In the genomic region with DNA sequence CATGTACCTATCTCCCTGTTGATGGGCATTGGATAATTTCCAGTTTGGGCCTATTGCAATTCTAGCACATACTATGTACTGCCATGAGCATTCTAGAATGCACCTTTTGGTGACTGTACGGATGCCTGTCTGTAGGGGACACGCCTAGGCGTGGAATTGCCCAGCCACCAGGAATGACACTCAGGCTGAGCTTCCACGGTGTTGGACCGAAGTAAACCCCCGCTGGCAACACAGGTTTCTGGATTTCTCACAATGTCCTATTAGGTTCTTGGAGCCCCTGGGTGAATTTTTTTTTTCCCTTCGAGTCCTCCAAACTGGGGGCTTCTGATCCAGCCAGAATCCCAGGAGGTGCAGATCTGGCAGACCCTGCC, we compare ENCODE assay signal across 14 cellular contexts.
DNase-seq lines count a peak whose midpoint lies in the region; ATAC-seq and TF ChIP-seq lines count a peak whose summit lies in the region.
"Had no signal": no experiment of that assay in that cellular context is flagged by ENCODE, and none has a peak within 500 bp of the region (broad histone marks: within the 10 kb centered on the region; RNA-seq: fewer than 3 reads in every experiment).

No MANE protein-coding gene starts in this region.

- in situ Hi-C loops in transverse colon (cut with MboI; ENCODE audit: low pct_ligation_motif_present in 1 of 4, low pct_unique_long_range_greater_than_20kb in 1 of 4, low sequenced_read_pairs in 3 of 4), result no loop called here

- H3K79me2 ChIP-seq in osteoblast (ENCODE audit: insufficient read depth, low read length), result no peaks in the 10 kb centered on the region

- TF ChIP-seq CTCF in chondrocyte (IDR thresholded peaks at IDR 0.05) (no peak), osteoblast (IDR thresholded peaks at IDR 0.05; ENCODE audit: extremely low read depth, low read depth, low read length) (no peak), transverse colon (IDR thresholded peaks at IDR 0.05) (no peak)

- TF ChIP-seq POLR2A in transverse colon (IDR thresholded peaks at IDR 0.05), result no peak

- no peak overlapping the region for H3K27ac ChIP-seq in BLaER1 treated with 17β-estradiol and CSF1 and Interleukin-3, amounts not matched to agents 10 nM and 100 nM
- H3K27ac ChIP-seq in osteoblast (ENCODE audit: low read depth, low read length) (no peak overlapping the region), transverse colon (no peak overlapping the region)
- H3K27ac ChIP-seq: C4-2B, HL-60 had no signal

- H3K27me3 ChIP-seq in BLaER1 treated with 17β-estradiol and CSF1 and Interleukin-3, amounts not matched to agents 10 nM and 100 nM, result peaks cover 0 to 26% (median 0%) of the 10 kb centered on the region in 11 experiments; a peak in 3 of 22 replicates
- H3K27me3 ChIP-seq in osteoblast (ENCODE audit: insufficient read depth, low read length) (peaks cover 34% of the 10 kb centered on the region), transverse colon (peaks cover 5% of the 10 kb centered on the region)

- no peaks in the 10 kb centered on the region for H3K9me3 Mint-ChIP-seq in chondrocyte (ENCODE audit: low read depth)
- H3K9me3 Mint-ChIP-seq: CD4-positive, alpha-beta T cell; GM23338 had no signal

- H3K9ac ChIP-seq in BLaER1 treated with 17β-estradiol and CSF1 and Interleukin-3, amounts not matched to agents 10 nM and 100 nM, result no peak overlapping the region

- DNase-seq in chondrocyte (ENCODE audit: low spot score) (peak; percentile 26), osteoblast (ENCODE audit: insufficient read length, low spot score, missing footprints) (peak; percentile 51), transverse colon (peak; percentile 1), cerebellum (ENCODE audit: low spot score) (no peak)
- no peak for DNase-seq in stimulated activated CD4-positive, alpha-beta T cell treated with anti-CD3 and anti-CD28 coated beads, Interleukin-1b, Interleukin-23, amount 100 ng/mL, for 48 hours
- DNase-seq: GDM1, HCEC 1CT had no signal

- no peak overlapping the region for H2AFZ ChIP-seq in osteoblast (ENCODE audit: low read length)
- H2AFZ ChIP-seq: GM23338 had no signal

- no peak for TF ChIP-seq EP300 in transverse colon (IDR thresholded peaks at IDR 0.05; ENCODE audit: low read depth)

- no peak overlapping the region for H3K27ac Mint-ChIP-seq in chondrocyte (ENCODE audit: unreplicated experiment)
- H3K27ac Mint-ChIP-seq: B cell; CD4-positive, alpha-beta T cell; GM23338 had no signal

- H3K4me1 ChIP-seq in BLaER1 treated with 17β-estradiol and CSF1 and Interleukin-3, amounts not matched to agents 10 nM and 100 nM, result peaks cover 13 to 85% (median 74%) of the 10 kb centered on the region in 10 experiments
- no peaks in the 10 kb centered on the region for H3K4me1 ChIP-seq in osteoblast (ENCODE audit: insufficient read depth, low read length)
- no peaks in the 10 kb centered on the region for H3K4me1 ChIP-seq in transverse colon

- WGBS in transverse colon (ENCODE audit: low coverage in 1 of 2), 2 donors, result 80 to 82% methylated on average over 1 to 7 of the region's 7 CpGs

- no peak overlapping the region for H3K4me3 Mint-ChIP-seq in chondrocyte (ENCODE audit: unreplicated experiment)
- H3K4me3 Mint-ChIP-seq: B cell; CD4-positive, alpha-beta T cell; GM23338 had no signal

- H3K27me3 Mint-ChIP-seq in chondrocyte (ENCODE audit: low read depth), result peaks cover 65% of the 10 kb centered on the region

- no peaks in the 10 kb centered on the region for H3K9me3 ChIP-seq in BLaER1 treated with 17β-estradiol and CSF1 and Interleukin-3, amounts not matched to agents 10 nM and 100 nM (replicated peaks in 1 of 11)
- H3K9me3 ChIP-seq in osteoblast (ENCODE audit: low read depth, low read length), result no peaks in the 10 kb centered on the region
- H3K9me3 ChIP-seq in transverse colon, result no peaks in the 10 kb centered on the region

- no peak overlapping the region for H3K4me3 ChIP-seq in BLaER1 treated with 17β-estradiol and CSF1 and Interleukin-3, amounts not matched to agents 10 nM and 100 nM
- H3K4me3 ChIP-seq in osteoblast (ENCODE audit: insufficient read depth, low read length) (no peak overlapping the region), transverse colon (no peak overlapping the region)
- H3K4me3 ChIP-seq: GM23338 had no signal

- no peaks in the 10 kb centered on the region for H3K36me3 Mint-ChIP-seq in chondrocyte (ENCODE audit: low read depth)

- peak overlapping the region in 10 of 11 experiments; percentile 15 to 82 (median 73); a peak in 18 of 22 replicates for H3K4me2 ChIP-seq in BLaER1 treated with 17β-estradiol and CSF1 and Interleukin-3, amounts not matched to agents 10 nM and 100 nM
- no peak overlapping the region for H3K4me2 ChIP-seq in osteoblast (ENCODE audit: insufficient read depth, low read length)
- H3K4me2 ChIP-seq: GM23338 had no signal

- ATAC-seq in HG02642 (IDR thresholded peaks at IDR 0.05; ENCODE audit: poor library complexity, unreplicated experiment), result no peak
- ATAC-seq: GM23338 had no signal

- H3K4me1 Mint-ChIP-seq in chondrocyte (ENCODE audit: low read depth), result no peaks in the 10 kb centered on the region

- intact Hi-C loops in transverse colon (cut with DNase I; ENCODE audit: low total_unique reads), result no loop called here

- H4K20me1 ChIP-seq in BLaER1 treated with 17β-estradiol and CSF1 and Interleukin-3, amounts not matched to agents 10 nM and 100 nM, result no peaks in the 10 kb centered on the region; a peak in 1 of 22 replicates
- H4K20me1 ChIP-seq in osteoblast (ENCODE audit: insufficient read depth, low read length), result no peaks in the 10 kb centered on the region

- H3K36me3 ChIP-seq in BLaER1 treated with 17β-estradiol and CSF1 and Interleukin-3, amounts not matched to agents 10 nM and 100 nM, result no peaks in the 10 kb centered on the region
- H3K36me3 ChIP-seq in osteoblast (ENCODE audit: insufficient read depth, low read length), result no peaks in the 10 kb centered on the region
- no peaks in the 10 kb centered on the region for H3K36me3 ChIP-seq in transverse colon

Comparison
In these comparisons a context has a peak if more than half of its experiments do, and no peak if none do; other contexts are left out.
1. DNase-seq: peak in chondrocyte (single experiment), osteoblast (single experiment) and transverse colon (single experiment); none in stimulated activated CD4-positive, alpha-beta T cell treated with anti-CD3 and anti-CD28 coated beads, Interleukin-1b, Interleukin-23, amount 100 ng/mL, for 48 hours (single experiment) and cerebellum (single experiment).